Comparison of ENCODE assay signal across 30 cellular contexts in the genomic region with DNA sequence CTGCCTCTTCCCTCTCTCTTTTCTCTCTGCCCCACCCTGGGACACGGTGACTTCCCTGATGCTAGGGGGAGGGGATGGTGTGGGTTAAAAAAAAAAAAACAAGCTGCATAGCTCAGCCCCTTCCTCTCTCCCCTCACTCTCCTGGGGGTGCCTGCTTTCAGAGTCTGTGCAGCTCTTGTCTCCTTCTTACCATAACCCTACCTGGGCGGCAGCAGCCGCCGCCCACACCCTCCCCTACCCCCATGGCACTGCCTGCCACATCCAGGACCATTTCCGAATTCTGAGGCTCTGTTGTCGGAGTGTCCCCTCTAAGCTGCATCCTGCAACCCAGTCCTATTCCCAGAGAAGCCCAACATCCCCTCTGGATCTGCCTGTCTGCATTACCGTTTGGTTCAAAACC.
"Had no signal": no experiment of that assay in that cellular context is flagged by ENCODE, and none has a peak within 500 bp of the region (broad histone marks: within the 10 kb centered on the region; RNA-seq: fewer than 3 reads in every experiment).

No MANE protein-coding gene starts in this region.

- H3K27me3 ChIP-seq: brain microvascular endothelial cell had no signal

- H3K27ac ChIP-seq: brain microvascular endothelial cell, SK-N-MC had no signal

- H3K4me1 Mint-ChIP-seq: activated naive CD4-positive, alpha-beta T cell treated with anti-CD3 and anti-CD28 coated beads, Interleukin-2, amount 10 ng/mL, durations not matched to agents 7 days and 5 days had no signal

- H3K27ac Mint-ChIP-seq: activated CD8-positive, alpha-beta T cell treated with anti-CD3 and anti-CD28 coated beads, Interleukin-2, amount 10 ng/mL, durations not matched to agents 7 days and 5 days; activated naive CD4-positive, alpha-beta T cell treated with anti-CD3 and anti-CD28 coated beads, Interleukin-2, amount 10 ng/mL, durations not matched to agents 7 days and 5 days; activated naive CD8-positive, alpha-beta T cell treated with anti-CD3 and anti-CD28 coated beads for 36 hours; activated T-cell treated with anti-CD3 and anti-CD28 coated beads, Interleukin-2, amount 50 U/mL, for 72 hours; activated T-helper 2 cell treated with anti-CD3 and anti-CD28 coated beads, Interferon-gamma antibody, Interleukin-2, Interleukin-4, amounts not matched to agents 10 μg/mL and 5 μg/mL and 100 μg/mL, durations not matched to agents 14 hours and 24 hours and 36 hours; T-cell had no signal

- ATAC-seq: activated CD4-positive, CD25-positive, alpha-beta regulatory T cell treated with anti-CD3 and anti-CD28 coated beads, Interleukin-2, amount 50 U/mL, for 24 hours; activated CD8-positive, alpha-beta T cell treated with anti-CD3 and anti-CD28 coated beads, Interleukin-2, amount 10 ng/mL, durations not matched to agents 7 days and 5 days; activated T-cell treated with anti-CD3 and anti-CD28 coated beads, Interleukin-2, amount 50 U/mL, for 72 hours; Panc1; Right ventricle myocardium inferior; T-cell had no signal

- H3K4me3 ChIP-seq: SK-N-MC had no signal

- H3K36me3 ChIP-seq: brain microvascular endothelial cell had no signal

- H3K27me3 Mint-ChIP-seq: activated naive CD4-positive, alpha-beta T cell treated with anti-CD3 and anti-CD28 coated beads, Interleukin-2, amount 10 ng/mL, durations not matched to agents 7 days and 5 days; activated naive CD8-positive, alpha-beta T cell treated with anti-CD3 and anti-CD28 coated beads for 36 hours; T-cell had no signal

- H3K9me3 Mint-ChIP-seq: activated naive CD4-positive, alpha-beta T cell treated with anti-CD3 and anti-CD28 coated beads, Interleukin-2, amount 10 ng/mL, durations not matched to agents 7 days and 5 days; activated naive CD8-positive, alpha-beta T cell treated with anti-CD3 and anti-CD28 coated beads for 36 hours; activated T-cell treated with anti-CD3 and anti-CD28 coated beads, Interleukin-2, amount 50 U/mL, for 72 hours; activated T-helper 2 cell treated with anti-CD3 and anti-CD28 coated beads, Interferon-gamma antibody, Interleukin-2, Interleukin-4, amounts not matched to agents 10 μg/mL and 5 μg/mL and 100 μg/mL, durations not matched to agents 14 hours and 24 hours and 36 hours; T-cell had no signal

- DNase-seq: activated CD4-positive, alpha-beta T cell treated with anti-CD3 and anti-CD28 coated beads for 48 hours; activated CD4-positive, alpha-beta T cell treated with anti-CD3 and anti-CD28 coated beads, Interleukin-2, amount 50 U/mL, for 4 hours; activated CD8-positive, alpha-beta T cell treated with anti-CD3 and anti-CD28 coated beads, Interleukin-2, amount 10 ng/mL, durations not matched to agents 7 days and 5 days; activated gamma-delta T cell treated with Interleukin-2 at 50 U/mL for 16 hours; activated naive CD4-positive, alpha-beta T cell treated with anti-CD3 and anti-CD28 coated beads, Interleukin-2, amount 10 ng/mL, durations not matched to agents 7 days and 5 days; activated naive CD8-positive, alpha-beta T cell treated with anti-CD3 and anti-CD28 coated beads for 36 hours; activated T-cell treated with anti-CD3 and anti-CD28 coated beads, Interleukin-2, amount 50 U/mL, for 72 hours; brain microvascular endothelial cell; IMR-90; KBM-7; MV-4-11; NCI-H1092 treated with DMSO at 0.1 percent for 48 hours; NCI-H1417 treated with DMSO at 0.1 percent for 48 hours; NCI-H1694; NCI-H2029; NCI-H2107; NCI-H2171 treated with DMSO at 0.1 percent for 48 hours; NCI-H226; NCI-H526; NCI-H774; NK-92 treated with Interleukin-12 subunit alpha and Interleukin-12 subunit beta, amount 100 ng/mL, for 24 hours; OCI-M1; RPMI8226; T-cell; T-helper 2 cell had no signal

- H3K4me3 Mint-ChIP-seq: activated CD8-positive, alpha-beta T cell treated with anti-CD3 and anti-CD28 coated beads, Interleukin-2, amount 10 ng/mL, durations not matched to agents 7 days and 5 days; activated naive CD4-positive, alpha-beta T cell treated with anti-CD3 and anti-CD28 coated beads, Interleukin-2, amount 10 ng/mL, durations not matched to agents 7 days and 5 days; activated naive CD8-positive, alpha-beta T cell treated with anti-CD3 and anti-CD28 coated beads for 36 hours; activated T-cell treated with anti-CD3 and anti-CD28 coated beads, Interleukin-2, amount 50 U/mL, for 72 hours; T-cell had no signal
